13 cellular contexts compared by ENCODE assay signal in genomic region chrX:68508799-68509198, GRCh38. TPM values are rescaled to one million over a fixed set of nuclear protein-coding genes. Genes with fewer than 3 reads are reported as not detected.
A peak's percentile ranks its signal among the peaks of the same experiment; 100 is the strongest.
DNase-seq lines count a peak whose midpoint lies in the region; ATAC-seq and TF ChIP-seq lines count a peak whose summit lies in the region.
"Had no signal": no experiment of that assay in that cellular context is flagged by ENCODE, and none has a peak within 500 bp of the region (broad histone marks: within the 10 kb centered on the region; RNA-seq: fewer than 3 reads in every experiment).

No MANE protein-coding gene starts in this region.

- H3K36me3 ChIP-seq in endodermal cell (ENCODE audit: control insufficient read depth, insufficient read depth, low read length), result peaks cover 36% of the 10 kb centered on the region
- H3K36me3 ChIP-seq in mucosa of descending colon (ENCODE audit: low read depth), result no peaks in the 10 kb centered on the region
- H3K36me3 ChIP-seq: Peyer's patch had no signal

- H3K9me3 ChIP-seq in T-helper 17 cell (ENCODE audit: control insufficient read depth, low read length, poor library complexity, severe bottlenecking), result no peaks in the 10 kb centered on the region
- H3K9me3 ChIP-seq in endodermal cell (ENCODE audit: control insufficient read depth, low read length), result no peaks in the 10 kb centered on the region
- no peaks in the 10 kb centered on the region for H3K9me3 ChIP-seq in mucosa of descending colon
- H3K9me3 ChIP-seq: neutrophil, Peyer's patch had no signal

- no peaks in the 10 kb centered on the region for H3K9me3 Mint-ChIP-seq in activated naive CD8-positive, alpha-beta T cell (ENCODE audit: low read depth)
- H3K9me3 Mint-ChIP-seq in activated naive CD8-positive, alpha-beta T cell treated with anti-CD3 and anti-CD28 coated beads for 36 hours, result no peaks in the 10 kb centered on the region
- H3K9me3 Mint-ChIP-seq in endodermal cell, result peaks cover 33% of the 10 kb centered on the region

- TF ChIP-seq CTCF in endodermal cell (conservative IDR thresholded peaks at IDR 0.05), result no peak
- TF ChIP-seq CTCF in mucosa of descending colon (IDR thresholded peaks at IDR 0.05), result no peak

- peak overlapping the region; percentile 11 for H3K27ac Mint-ChIP-seq in activated naive CD8-positive, alpha-beta T cell
- H3K27ac Mint-ChIP-seq in activated naive CD8-positive, alpha-beta T cell treated with anti-CD3 and anti-CD28 coated beads for 36 hours, result no peak overlapping the region
- H3K27ac Mint-ChIP-seq in T-helper 17 cell, result peak overlapping the region; percentile 98
- H3K27ac Mint-ChIP-seq in endodermal cell, result peak overlapping the region; percentile 54

- ATAC-seq in T-helper 17 cell, result peak; percentile 77
- ATAC-seq in HG03460 (IDR thresholded peaks at IDR 0.05; ENCODE audit: unreplicated experiment), result no peak
- no peak for ATAC-seq in mucosa of descending colon

- H3K4me1 ChIP-seq in endodermal cell (ENCODE audit: control insufficient read depth, insufficient read depth, low read length) (no peaks in the 10 kb centered on the region), mucosa of descending colon (ENCODE audit: low read depth) (no peaks in the 10 kb centered on the region)
- H3K4me1 ChIP-seq: Peyer's patch had no signal

- no peaks in the 10 kb centered on the region for H3K27me3 Mint-ChIP-seq in activated naive CD8-positive, alpha-beta T cell
- H3K27me3 Mint-ChIP-seq in activated naive CD8-positive, alpha-beta T cell treated with anti-CD3 and anti-CD28 coated beads for 36 hours, result no peaks in the 10 kb centered on the region
- no peaks in the 10 kb centered on the region for H3K27me3 Mint-ChIP-seq in T-helper 17 cell
- no peaks in the 10 kb centered on the region for H3K27me3 Mint-ChIP-seq in endodermal cell (ENCODE audit: insufficient read depth)

- no peak overlapping the region for H3K4me3 Mint-ChIP-seq in activated naive CD8-positive, alpha-beta T cell
- H3K4me3 Mint-ChIP-seq in activated naive CD8-positive, alpha-beta T cell treated with anti-CD3 and anti-CD28 coated beads for 36 hours, result no peak overlapping the region
- H3K4me3 Mint-ChIP-seq in T-helper 17 cell, result peak overlapping the region; percentile 74
- no peak overlapping the region for H3K4me3 Mint-ChIP-seq in endodermal cell

- DNase-seq in activated naive CD8-positive, alpha-beta T cell treated with anti-CD3 and anti-CD28 coated beads for 36 hours, result no peak
- DNase-seq in T-helper 17 cell, result no peak
- DNase-seq in endodermal cell, result no peak
- peak; percentile 51 for DNase-seq in renal cortical epithelial cell (ENCODE audit: low read depth)
- no peak for DNase-seq in RPMI8226
- DNase-seq in mucosa of descending colon, result no peak
- DNase-seq: NCI-H1694 treated with DMSO at 0.1 percent for 48 hours, Peyer's patch had no signal

- H3K4me3 ChIP-seq in endodermal cell (ENCODE audit: low read length) (no peak overlapping the region), mucosa of descending colon (no peak overlapping the region)
- H3K4me3 ChIP-seq: Peyer's patch had no signal

- H3K27me3 ChIP-seq in endodermal cell (ENCODE audit: control insufficient read depth, insufficient read depth, low read length, poor library complexity, severe bottlenecking), result no peaks in the 10 kb centered on the region
- H3K27me3 ChIP-seq: neutrophil, Peyer's patch had no signal

- H3K36me3 Mint-ChIP-seq in activated naive CD8-positive, alpha-beta T cell, result peaks cover 4% of the 10 kb centered on the region
- H3K36me3 Mint-ChIP-seq in activated naive CD8-positive, alpha-beta T cell treated with anti-CD3 and anti-CD28 coated beads for 36 hours, result peaks cover 14% of the 10 kb centered on the region
- H3K36me3 Mint-ChIP-seq in T-helper 17 cell (ENCODE audit: low read depth) (peaks cover 2% of the 10 kb centered on the region), endodermal cell (ENCODE audit: low read depth) (peaks cover 18% of the 10 kb centered on the region)

- no peak overlapping the region for H3K9ac ChIP-seq in endodermal cell (ENCODE audit: extremely low read depth, low read length, poor library complexity, severe bottlenecking)

- 92% methylated on average over 2 of the region's 2 CpGs; no CpG with 5 or more reads in 1 of the 2 experiments for WGBS in endodermal cell (ENCODE audit: insufficient coverage in 1 of 2, insufficient read length in 1 of 2), 2 experiments

- intact Hi-C loops in mucosa of descending colon (cut with DNase I, micrococcal nuclease), result no loop called here

- H3K27ac ChIP-seq in endodermal cell (ENCODE audit: low read depth, low read length), result no peak overlapping the region
- H3K27ac ChIP-seq: HL-60, neutrophil, Peyer's patch, VCaP had no signal

- H3K4me1 Mint-ChIP-seq in activated naive CD8-positive, alpha-beta T cell (ENCODE audit: low read depth), result peaks cover 51% of the 10 kb centered on the region
- peaks cover 36% of the 10 kb centered on the region for H3K4me1 Mint-ChIP-seq in activated naive CD8-positive, alpha-beta T cell treated with anti-CD3 and anti-CD28 coated beads for 36 hours
- peaks cover 24% of the 10 kb centered on the region for H3K4me1 Mint-ChIP-seq in T-helper 17 cell
- H3K4me1 Mint-ChIP-seq in endodermal cell, result peaks cover 6% of the 10 kb centered on the region

RNA-seq across cellular contexts. Expression of gene YIPF6, which starts 9.9 kb away (rescaled TPM):
- total RNA-seq in activated naive CD8-positive, alpha-beta T cell treated with anti-CD3 and anti-CD28 coated beads for 36 hours, result 10 to 100 TPM; 11.9 to 13.8 TPM
- total RNA-seq in T-helper 17 cell (10 to 100 TPM; 14.4 to 16.5 TPM), endodermal cell (10 to 100 TPM; 36.9 to 40.7 TPM), renal cortical epithelial cell (43.7 and 44.8 TPM in 2 replicates), mucosa of descending colon (10 to 100 TPM; 43.4 to 43.9 (median 43.6) TPM)
- polyA plus RNA-seq in endodermal cell (2013, experiment 1 of 2), result 30.8 TPM
- 35.0 TPM for polyA plus RNA-seq in endodermal cell (2013, experiment 2 of 2)
